1 cellular context compared by ENCODE assay signal in genomic region chr16:29871822-29872546, GRCh38.
TF ChIP-seq lines count a peak whose summit lies in the region.

No MANE protein-coding gene starts in this region.

TF ChIP-seq in HepG2, 621 proteins besides CTCF, POLR2A, EP300 and RAD21:
- TF ChIP-seq CCAR2 (optimal IDR thresholded peaks at IDR 0.05; ENCODE audit: low read depth, low read length) (no peak), NR2F6 (IDR thresholded peaks at IDR 0.05) (no peak), NR2F6 (CRISPR knock-in tag; IDR thresholded peaks at IDR 0.05) (no peak), JDP2 (CRISPR knock-in tag; IDR thresholded peaks at IDR 0.05; ENCODE audit: borderline replicate concordance) (no peak), XRCC5 (optimal IDR thresholded peaks at IDR 0.05; ENCODE audit: low read length) (no peak), ZNF180 (CRISPR knock-in tag; IDR thresholded peaks at IDR 0.05; ENCODE audit: borderline replicate concordance, low read depth) (peak; percentile 99; the same call in 1 of the 2 replicates)
